In the genomic region with DNA sequence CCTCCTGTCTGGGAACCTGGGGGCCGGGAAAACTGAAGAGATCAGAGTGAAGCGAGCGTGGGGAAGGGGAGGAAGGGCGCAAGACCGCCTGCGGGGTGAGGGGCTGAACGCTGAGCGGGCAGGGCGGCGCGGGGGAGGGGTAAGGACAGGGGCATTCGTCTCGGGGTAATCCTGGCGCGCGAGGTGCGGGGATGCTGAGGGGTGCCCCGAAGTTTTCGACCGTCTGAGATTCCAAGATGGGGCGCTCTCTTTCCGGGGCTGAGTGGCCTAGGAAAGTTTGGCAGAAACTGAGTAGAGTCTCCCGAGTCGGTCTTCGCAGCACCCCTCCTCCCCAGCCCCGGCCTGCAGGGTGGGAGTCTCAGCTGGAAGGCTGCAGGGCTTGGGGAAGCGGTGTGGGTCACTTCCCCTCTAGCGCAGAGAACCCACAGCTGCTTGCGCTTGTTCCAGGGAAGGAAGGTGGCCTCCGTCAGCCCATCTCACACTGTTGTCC, we compare ENCODE assay signal across 8 cellular contexts. TPM values are rescaled to one million over a fixed set of nuclear protein-coding genes. Genes with fewer than 3 reads are reported as not detected.
DNase-seq lines count a peak whose midpoint lies in the region; ATAC-seq and TF ChIP-seq lines count a peak whose summit lies in the region.

No MANE protein-coding gene starts in this region.

- intact Hi-C loops in testis (cut with DNase I; ENCODE audit: low total_unique reads), result loop anchor here (5.0 kb wide), 1 partner anchor 83 kb away; no protein-coding TSS in a partner anchor

- TF ChIP-seq CTCF in BJ (IDR thresholded peaks at IDR 0.05; ENCODE audit: insufficient read depth, low read depth, low read length) (no peak), astrocyte of the cerebellum (IDR thresholded peaks at IDR 0.05; ENCODE audit: low read depth, low read length, missing control alignments) (no peak), testis (IDR thresholded peaks at IDR 0.05) (no peak)

- ATAC-seq in left lobe of liver, result no peak

- in situ Hi-C loops in KBM-7 (cut with MboI; ENCODE audit: low pct_unique_long_range_greater_than_20kb, low sequenced_read_pairs), result no loop called here
- in situ Hi-C loops in astrocyte of the cerebellum (cut with HindIII; ENCODE audit: low sequenced_read_pairs), result no loop called here

- CTCF ChIA-PET in BJ (lab: Yijun Ruan, JAX), result interaction anchor here (4.0 kb wide), 1 partner anchor 10 kb away, joined by 21 read pairs; the partner anchor contains the start of gene RPL38

- H3K4me3 ChIP-seq in BJ (ENCODE audit: low read depth, low read length) (peak overlapping the region; percentile 40), astrocyte of the cerebellum (ENCODE audit: low read depth, low read length) (peak overlapping the region; percentile 54), testis (peak overlapping the region; percentile 49 to 68)

- H3K4me1 ChIP-seq in testis, result peaks cover 37% of the 10 kb centered on the region

- 0 to 8% methylated on average over 12 to 30 of the region's 30 CpGs for WGBS in testis, 2 donors

- H3K27me3 ChIP-seq in BJ (ENCODE audit: control insufficient read depth, insufficient read depth, low read length), result no peaks in the 10 kb centered on the region
- no peaks in the 10 kb centered on the region for H3K27me3 ChIP-seq in testis

- POLR2A ChIA-PET in BJ (lab: Charles Lee), result no interaction called here

- peak overlapping the region; percentile 64 to 83 for H3K27ac ChIP-seq in testis

- no peak for DNase-seq in BJ (ENCODE audit: low read depth)
- peak; percentile 62 for DNase-seq in KBM-7
- DNase-seq in astrocyte of the cerebellum (ENCODE audit: low read depth), result no peak
- DNase-seq in left lobe of liver (ENCODE audit: low spot score), result peak; percentile 54
- no peak for DNase-seq in testis
- DNase-seq in D341Med (ENCODE audit: low spot score), result no peak
- DNase-seq in hepatic stellate cell (ENCODE audit: low spot score), result no peak
- DNase-seq in NCI-H2196 (lab: John Stamatoyannopoulos, UW; ENCODE audit: unreplicated experiment), result no peak

- no peaks in the 10 kb centered on the region for H3K9me3 ChIP-seq in testis

- H3K36me3 ChIP-seq in BJ (ENCODE audit: control insufficient read depth, insufficient read depth, low read length) (peaks cover 6% of the 10 kb centered on the region), testis (ENCODE audit: low read depth, missing control alignments) (no peaks in the 10 kb centered on the region)

- no peak for TF ChIP-seq POLR2A in testis (IDR thresholded peaks at IDR 0.05)

RNA-seq across cellular contexts. Expression of gene TTYH2, which starts 0.6 kb away (rescaled TPM):
- polyA plus RNA-seq in BJ (2011; rRNA removed) (1.0 and 2.7 TPM in 2 replicates), testis (ENCODE audit: insufficient read depth, low read depth, low replicate concordance) (52.7 TPM)
- 1.1 and 4.1 TPM in 2 replicates for polyA minus RNA-seq in BJ (2011; rRNA and poly(A)+ RNA removed)
- total RNA-seq in left lobe of liver (0.81 TPM), testis (10 to 100 TPM; 69.7 to 73.5 TPM)

RNA-seq across cellular contexts. Expression of gene RPL38, which starts 10.5 kb away (rescaled TPM):
- 1,841 and 2,079 TPM in 2 replicates for polyA plus RNA-seq in BJ (2011; rRNA removed)
- 279 and 306 TPM in 2 replicates for polyA minus RNA-seq in BJ (2011; rRNA and poly(A)+ RNA removed)
- 271 TPM for total RNA-seq in left lobe of liver
- total RNA-seq in testis, result 100 to 1,000 TPM; 345 to 563 TPM
- 1,788 TPM for polyA plus RNA-seq in testis (ENCODE audit: insufficient read depth, low read depth, low replicate concordance)

Comparison
In these comparisons a context has a peak if more than half of its experiments do, and no peak if none do; other contexts are left out.
1. DNase-seq: peak in KBM-7 (single experiment) and left lobe of liver (single experiment); none in BJ (single experiment), astrocyte of the cerebellum (single experiment), testis (single experiment), D341Med (single experiment), hepatic stellate cell (single experiment) and NCI-H2196 (single experiment).
2. RNA of gene TTYH2, which starts 0.6 kb away (total RNA-seq): 69.7 to 73.5 TPM in testis; 0.81 TPM in left lobe of liver (single experiment); every median in the first group is over 10 times any median in the second.
3. Peak in every context shown above with its lines, with median percentiles within 50 percentile points of each other: H3K4me3 ChIP-seq.